In genomic region chr10:123380491-123381085, GRCh38 we compare ENCODE assay signal across 8 cellular contexts.
DNase-seq lines count a peak whose midpoint lies in the region; ATAC-seq and TF ChIP-seq lines count a peak whose summit lies in the region.

No MANE protein-coding gene starts in this region.

- peaks cover 5% of the 10 kb centered on the region for H3K27me3 Mint-ChIP-seq in endodermal cell (ENCODE audit: insufficient read depth)

- no peaks in the 10 kb centered on the region for H3K27me3 ChIP-seq in endodermal cell (ENCODE audit: control insufficient read depth, insufficient read depth, low read length, poor library complexity, severe bottlenecking)

- no peaks in the 10 kb centered on the region for H3K4me1 ChIP-seq in endodermal cell (ENCODE audit: control insufficient read depth, insufficient read depth, low read length)

- peaks cover 8% of the 10 kb centered on the region for H3K9me3 Mint-ChIP-seq in endodermal cell

- H3K9me3 ChIP-seq in endodermal cell (ENCODE audit: control insufficient read depth, low read length) = peaks cover 4% of the 10 kb centered on the region

- no peak overlapping the region for H3K27ac Mint-ChIP-seq in endodermal cell

- 86 to 89% methylated on average over 6 to 7 of the region's 7 CpGs for WGBS in endodermal cell (ENCODE audit: insufficient coverage in 1 of 2, insufficient read length in 1 of 2), 2 experiments

- intact Hi-C loops in posterior cingulate gyrus (cut with DNase I) = loop anchor here (1.0 to 5.0 kb wide), 3 partner anchors 182 to 337 kb away; no protein-coding TSS in a partner anchor

- peak; percentile 52 for DNase-seq in NCI-H510A treated with DMSO at 0.1 percent for 48 hours (lab: John Stamatoyannopoulos, UW)
- no peak for DNase-seq in NCI-H510A (lab: John Stamatoyannopoulos, UW)
- DNase-seq in NCI-H460 (ENCODE audit: extremely low read depth, low read depth) = peak; percentile 13
- DNase-seq in endodermal cell = no peak
- DNase-seq in stromal cell of bone marrow (ENCODE audit: low read depth) = peak; percentile 21
- no peak for DNase-seq in stimulated activated naive CD4-positive, alpha-beta T cell treated with Interleukin-2 at 50 U/mL for 16 hours (lab: John Stamatoyannopoulos, UW)
- DNase-seq in posterior cingulate gyrus = no peak

- peak; percentile 56 for TF ChIP-seq CTCF in endodermal cell (conservative IDR thresholded peaks at IDR 0.05)

- H3K27ac ChIP-seq in endodermal cell (ENCODE audit: low read depth, low read length) = no peak overlapping the region

- H3K4me3 Mint-ChIP-seq in endodermal cell = no peak overlapping the region

- no peak overlapping the region for H3K4me3 ChIP-seq in endodermal cell (ENCODE audit: low read length)

- no peak for ATAC-seq in esophagus mucosa

- no peaks in the 10 kb centered on the region for H3K36me3 Mint-ChIP-seq in endodermal cell (ENCODE audit: low read depth)

- no peaks in the 10 kb centered on the region for H3K4me1 Mint-ChIP-seq in endodermal cell

- H3K9ac ChIP-seq in endodermal cell (ENCODE audit: extremely low read depth, low read length, poor library complexity, severe bottlenecking) = no peak overlapping the region

- H3K36me3 ChIP-seq in endodermal cell (ENCODE audit: control insufficient read depth, insufficient read depth, low read length) = no peaks in the 10 kb centered on the region

Comparison
In these comparisons a context has a peak if more than half of its experiments do, and no peak if none do; other contexts are left out.
1. DNase-seq: peak in NCI-H510A treated with DMSO at 0.1 percent for 48 hours (single experiment), NCI-H460 (single experiment) and stromal cell of bone marrow (single experiment); none in NCI-H510A (single experiment), endodermal cell (single experiment), stimulated activated naive CD4-positive, alpha-beta T cell treated with Interleukin-2 at 50 U/mL for 16 hours (single experiment) and posterior cingulate gyrus (0 of 10).